Comparison of ENCODE assay signal across 16 cellular contexts in genomic region chr15:41282436-41282835, GRCh38. TPM values are rescaled to one million over a fixed set of nuclear protein-coding genes. Genes with fewer than 3 reads are reported as not detected.
DNase-seq lines count a peak whose midpoint lies in the region; ATAC-seq and TF ChIP-seq lines count a peak whose summit lies in the region.
"Not testable (repeated sequence)": the region's sequence is repeated elsewhere in the genome, so short reads cannot be mapped to it uniquely, and the experiment has no call there.
"Had no signal": no experiment of that assay in that cellular context is flagged by ENCODE, and none has a peak within 500 bp of the region (broad histone marks: within the 10 kb centered on the region; RNA-seq: fewer than 3 reads in every experiment).

No MANE protein-coding gene starts in this region.

- TF ChIP-seq CTCF in Calu3 (IDR thresholded peaks at IDR 0.05; ENCODE audit: unreplicated experiment); OCI-LY7 (conservative IDR thresholded peaks at IDR 0.05; ENCODE audit: low read length); endodermal cell (conservative IDR thresholded peaks at IDR 0.05); psoas muscle (IDR thresholded peaks at IDR 0.05): not testable (repeated sequence)

- POLR2A ChIA-PET in OCI-LY7 (lab: Charles Lee) = interaction anchor here (0.6 to 1.3 kb wide), 2 partner anchors 50 to 119 kb away, joined by 3 to 5 read pairs; partner anchors contain the start of genes NUSAP1 and OIP5

- intact Hi-C loops in Calu3 (cut with micrococcal nuclease; ENCODE audit: unreplicated experiment); activated CD4-positive, alpha-beta T cell treated with anti-CD3 and anti-CD28 coated beads, Interleukin-2, amount 10 ng/mL, durations not matched to agents 24 days and 14 days (cut with micrococcal nuclease): not testable (repeated sequence)
- intact Hi-C loops in OCI-LY7 (cut with micrococcal nuclease; ENCODE audit: unreplicated experiment) (loop anchor here (5.0 kb wide), 1 partner anchor 50 kb away; the partner anchor contains the start of genes CHP1 and EXD1), psoas muscle (cut with DNase I) (loop anchor here in 1 of 2 donors (5.0 kb wide), 1 partner anchor 50 kb away; the partner anchor contains the start of genes CHP1 and EXD1)

- H4K20me1 ChIP-seq in OCI-LY7 (ENCODE audit: insufficient read depth, low read length) = peaks cover 12% of the 10 kb centered on the region; the same call in 1 of the 2 replicates

- H3K27ac Mint-ChIP-seq in Calu3 (ENCODE audit: unreplicated experiment) (peak overlapping the region; percentile 92), endodermal cell (peak overlapping the region; percentile 94), naive B cell (peak overlapping the region; percentile 89 to 99 (median 98))
- peak overlapping the region; percentile 98 for H3K27ac Mint-ChIP-seq in activated CD4-positive, alpha-beta T cell treated with anti-CD3 and anti-CD28 coated beads, Interleukin-2, amount 10 ng/mL, durations not matched to agents 24 days and 14 days
- H3K27ac Mint-ChIP-seq in activated naive CD4-positive, alpha-beta T cell treated with anti-CD3 and anti-CD28 coated beads, Interleukin-2, amount 10 ng/mL, durations not matched to agents 7 days and 5 days = peak overlapping the region; percentile 99

- H3K4me3 Mint-ChIP-seq in Calu3 (ENCODE audit: low read depth, unreplicated experiment); activated naive CD4-positive, alpha-beta T cell treated with anti-CD3 and anti-CD28 coated beads, Interleukin-2, amount 10 ng/mL, durations not matched to agents 7 days and 5 days: not testable (repeated sequence)
- H3K4me3 Mint-ChIP-seq in activated CD4-positive, alpha-beta T cell treated with anti-CD3 and anti-CD28 coated beads, Interleukin-2, amount 10 ng/mL, durations not matched to agents 24 days and 14 days = peak overlapping the region; percentile 99
- H3K4me3 Mint-ChIP-seq in endodermal cell (peak overlapping the region; percentile 94), naive B cell (peak overlapping the region; percentile 88 to 99 (median 94))

- H2AFZ ChIP-seq in OCI-LY7 (ENCODE audit: low read length) = not testable (repeated sequence)

- H3K4me1 ChIP-seq in OCI-LY7 (ENCODE audit: insufficient read depth, low read length, poor library complexity, severe bottlenecking) = peaks cover 29% of the 10 kb centered on the region
- not testable (repeated sequence) for H3K4me1 ChIP-seq in endodermal cell (ENCODE audit: control insufficient read depth, insufficient read depth, low read length)
- peaks cover 17% of the 10 kb centered on the region for H3K4me1 ChIP-seq in psoas muscle

- not testable (repeated sequence) for H3K9me3 ChIP-seq in OCI-LY7 (ENCODE audit: low read length); psoas muscle
- H3K9me3 ChIP-seq in endodermal cell (ENCODE audit: control insufficient read depth, low read length) = peaks cover 12% of the 10 kb centered on the region

- not testable (repeated sequence) for H3K4me1 Mint-ChIP-seq in Calu3 (ENCODE audit: low read depth, unreplicated experiment); endodermal cell
- peaks cover 35% of the 10 kb centered on the region for H3K4me1 Mint-ChIP-seq in activated CD4-positive, alpha-beta T cell treated with anti-CD3 and anti-CD28 coated beads, Interleukin-2, amount 10 ng/mL, durations not matched to agents 24 days and 14 days
- peaks cover 38% of the 10 kb centered on the region for H3K4me1 Mint-ChIP-seq in activated naive CD4-positive, alpha-beta T cell treated with anti-CD3 and anti-CD28 coated beads, Interleukin-2, amount 10 ng/mL, durations not matched to agents 7 days and 5 days
- peaks cover 25 to 47% (median 29%) of the 10 kb centered on the region in 3 donors for H3K4me1 Mint-ChIP-seq in naive B cell

- 0 out of 2 replicates have a peak overlapping the region, but pooled peaks have one; percentile 65 for H3K4me2 ChIP-seq in OCI-LY7 (ENCODE audit: low read length)

- WGBS in endodermal cell (ENCODE audit: insufficient coverage in 1 of 2, insufficient read length in 1 of 2), 2 experiments = 96 to 97% methylated on average over 7 to 10 of the region's 10 CpGs
- WGBS in psoas muscle, 3 donors = 88 to 98% (median 92%) methylated on average over 10 of the region's 10 CpGs

- not testable (repeated sequence) for H3K4me3 ChIP-seq in OCI-LY7 (ENCODE audit: low read depth, low read length, poor library complexity, severe bottlenecking); endodermal cell (ENCODE audit: low read length); psoas muscle

- H3K36me3 ChIP-seq in OCI-LY7 (ENCODE audit: insufficient read depth, low read length) = peaks cover 47% of the 10 kb centered on the region
- peaks cover 43% of the 10 kb centered on the region for H3K36me3 ChIP-seq in endodermal cell (ENCODE audit: control insufficient read depth, insufficient read depth, low read length)
- peaks cover 0 to 61% of the 10 kb centered on the region in 2 donors for H3K36me3 ChIP-seq in psoas muscle (ENCODE audit: insufficient read depth in 1 of 2, low read depth in 1 of 2)

- ATAC-seq in naive B cell (ENCODE audit: low read depth in 2 of 2); psoas muscle: not testable (repeated sequence)

- not testable (repeated sequence) for H3K9me2 ChIP-seq in OCI-LY7 (ENCODE audit: insufficient read depth, low read length)

- H3K27me3 ChIP-seq in endodermal cell (ENCODE audit: control insufficient read depth, insufficient read depth, low read length, poor library complexity, severe bottlenecking); psoas muscle (ENCODE audit: insufficient read depth in 3 of 3, low read length in 2 of 3): not testable (repeated sequence)

- not testable (repeated sequence) for H3K9ac ChIP-seq in endodermal cell (ENCODE audit: extremely low read depth, low read length, poor library complexity, severe bottlenecking)

- BruUV-seq in Calu3 (replicated peaks; lab: Mats Ljungman, UMichigan); OCI-LY7 (replicated peaks; lab: Mats Ljungman, UMichigan): not testable (repeated sequence)

- CTCF ChIA-PET in Calu3 (lab: Charles Lee); OCI-LY7 (lab: Charles Lee; ENCODE audit: unreplicated experiment); activated naive CD4-positive, alpha-beta T cell treated with anti-CD3 and anti-CD28 coated beads, Interleukin-2, amount 10 ng/mL, durations not matched to agents 7 days and 5 days (lab: Charles Lee): not testable (repeated sequence)

- not testable (repeated sequence) for H3K27me3 Mint-ChIP-seq in Calu3 (ENCODE audit: unreplicated experiment); activated CD4-positive, alpha-beta T cell treated with anti-CD3 and anti-CD28 coated beads, Interleukin-2, amount 10 ng/mL, durations not matched to agents 24 days and 14 days; activated naive CD4-positive, alpha-beta T cell treated with anti-CD3 and anti-CD28 coated beads, Interleukin-2, amount 10 ng/mL, durations not matched to agents 7 days and 5 days; endodermal cell (ENCODE audit: insufficient read depth); naive B cell

- not testable (repeated sequence) for DNase-seq in Calu3; OCI-LY7 (ENCODE audit: low spot score); activated CD4-positive, alpha-beta T cell treated with anti-CD3 and anti-CD28 coated beads, Interleukin-2, amount 10 ng/mL, durations not matched to agents 24 days and 14 days; activated naive CD4-positive, alpha-beta T cell treated with anti-CD3 and anti-CD28 coated beads, Interleukin-2, amount 10 ng/mL, durations not matched to agents 7 days and 5 days; endodermal cell; naive B cell; psoas muscle

- peaks cover 35% of the 10 kb centered on the region for H3K79me2 ChIP-seq in OCI-LY7 (ENCODE audit: insufficient read depth, low read depth, low read length)

- peak overlapping the region; percentile 93 for H3K27ac ChIP-seq in OCI-LY7 (ENCODE audit: low read depth, low read length, poor library complexity, severe bottlenecking)
- not testable (repeated sequence) for H3K27ac ChIP-seq in endodermal cell (ENCODE audit: low read depth, low read length)
- H3K27ac ChIP-seq in psoas muscle = peak overlapping the region; percentile 95

- H3K36me3 Mint-ChIP-seq in Calu3 (ENCODE audit: insufficient read depth, unreplicated experiment) (peaks cover 51% of the 10 kb centered on the region), endodermal cell (ENCODE audit: low read depth) (peaks cover 41% of the 10 kb centered on the region), naive B cell (peaks cover 0 to 10% of the 10 kb centered on the region in 2 donors)
- peaks cover 53% of the 10 kb centered on the region for H3K36me3 Mint-ChIP-seq in activated CD4-positive, alpha-beta T cell treated with anti-CD3 and anti-CD28 coated beads, Interleukin-2, amount 10 ng/mL, durations not matched to agents 24 days and 14 days (ENCODE audit: low read depth)
- peaks cover 46% of the 10 kb centered on the region for H3K36me3 Mint-ChIP-seq in activated naive CD4-positive, alpha-beta T cell treated with anti-CD3 and anti-CD28 coated beads, Interleukin-2, amount 10 ng/mL, durations not matched to agents 7 days and 5 days

- not testable (repeated sequence) for H3K9me3 Mint-ChIP-seq in Calu3 (ENCODE audit: low read depth, unreplicated experiment); activated CD4-positive, alpha-beta T cell treated with anti-CD3 and anti-CD28 coated beads, Interleukin-2, amount 10 ng/mL, durations not matched to agents 24 days and 14 days; activated naive CD4-positive, alpha-beta T cell treated with anti-CD3 and anti-CD28 coated beads, Interleukin-2, amount 10 ng/mL, durations not matched to agents 7 days and 5 days; endodermal cell; naive B cell

RNA-seq across cellular contexts. Expression of gene OIP5, which starts 50.0 kb away (rescaled TPM):
- total RNA-seq in Calu3 (2022) (8.0 and 8.5 TPM in 2 replicates), OCI-LY7 (2022) (28.4 and 29.9 TPM in 2 replicates), endodermal cell (10 to 100 TPM; 18.9 to 22.9 TPM), psoas muscle (1 to 10 TPM in 3 of 4 donors, under 1 TPM in 1; 0.89 to 5.4 (median 2.5) TPM)
- 29.4 and 42.5 TPM in 2 replicates for total RNA-seq in OCI-LY7 (2014; rRNA removed; shearing (Covaris generic))
- 15.8 and 21.0 TPM in 2 replicates for total RNA-seq in activated CD4-positive, alpha-beta T cell treated with anti-CD3 and anti-CD28 coated beads, Interleukin-2, amount 10 ng/mL, durations not matched to agents 24 days and 14 days
- 36.1 TPM for polyA plus RNA-seq in endodermal cell (2013, experiment 1 of 2)
- 38.6 TPM for polyA plus RNA-seq in endodermal cell (2013, experiment 2 of 2)
- polyA plus RNA-seq in naive B cell (ENCODE audit: low read depth in 6 of 6) (1 to 10 TPM in 4 of 6 donors, under 1 TPM in 1, not detected in 1; 0.96 to 2.2 (median 1.5) TPM), psoas muscle (1 to 10 TPM in 2 of 3 donors, under 1 TPM in 1; 0.31 to 2.4 (median 1.8) TPM)

RNA-seq across cellular contexts. Expression of gene NUSAP1, which starts 50.2 kb away (rescaled TPM):
- total RNA-seq in Calu3 (2022) (70.9 and 88.0 TPM in 2 replicates), OCI-LY7 (2022) (293 and 317 TPM in 2 replicates), endodermal cell (100 to 1,000 TPM; 118 to 185 TPM), psoas muscle (1 to 10 TPM; 2.1 to 4.6 (median 2.9) TPM)
- 411 and 470 TPM in 2 replicates for total RNA-seq in OCI-LY7 (2014; rRNA removed; shearing (Covaris generic))
- 115 and 116 TPM in 2 replicates for total RNA-seq in activated CD4-positive, alpha-beta T cell treated with anti-CD3 and anti-CD28 coated beads, Interleukin-2, amount 10 ng/mL, durations not matched to agents 24 days and 14 days
- 161 TPM for polyA plus RNA-seq in endodermal cell (2013, experiment 1 of 2)
- 159 TPM for polyA plus RNA-seq in endodermal cell (2013, experiment 2 of 2)
- polyA plus RNA-seq in naive B cell (ENCODE audit: low read depth in 6 of 6) (1 to 10 TPM in 5 of 6 donors, under 1 TPM in 1; 0.59 to 7.9 (median 6.4) TPM), psoas muscle (1 to 10 TPM; 1.0 to 5.6 (median 1.6) TPM)

RNA-seq across cellular contexts. Expression of gene CHP1, which starts 51.4 kb away (rescaled TPM):
- total RNA-seq in Calu3 (2022) (67.1 and 67.7 TPM in 2 replicates), OCI-LY7 (2022) (52.4 and 52.6 TPM in 2 replicates), endodermal cell (10 to 100 TPM; 85.0 to 86.1 TPM), psoas muscle (100 to 1,000 TPM; 103 to 194 (median 137) TPM)
- total RNA-seq in OCI-LY7 (2014; rRNA removed; shearing (Covaris generic)) = 19.4 and 32.4 TPM in 2 replicates
- 47.4 and 47.8 TPM in 2 replicates for total RNA-seq in activated CD4-positive, alpha-beta T cell treated with anti-CD3 and anti-CD28 coated beads, Interleukin-2, amount 10 ng/mL, durations not matched to agents 24 days and 14 days
- polyA plus RNA-seq in endodermal cell (2013, experiment 1 of 2) = 61.8 TPM
- 55.3 TPM for polyA plus RNA-seq in endodermal cell (2013, experiment 2 of 2)
- polyA plus RNA-seq in naive B cell (ENCODE audit: low read depth in 6 of 6) (10 to 100 TPM in 5 of 6 donors, 1 to 10 TPM in 1; 8.9 to 27.0 (median 14.7) TPM), psoas muscle (10 to 100 TPM; 53.6 to 92.1 (median 63.7) TPM)

RNA-seq across cellular contexts. Expression of gene EXD1, which starts 51.9 kb away (rescaled TPM):
- not detected in 2 replicates for total RNA-seq in Calu3 (2022)
- total RNA-seq in OCI-LY7 (2014; rRNA removed; shearing (Covaris generic)) = not detected in 2 replicates
- not detected in 2 replicates for total RNA-seq in OCI-LY7 (2022)
- total RNA-seq in activated CD4-positive, alpha-beta T cell treated with anti-CD3 and anti-CD28 coated beads, Interleukin-2, amount 10 ng/mL, durations not matched to agents 24 days and 14 days = not detected in 2 replicates
- under 1 TPM in 1 of 2 donors, not detected in 1; 0.26 TPM for total RNA-seq in endodermal cell
- polyA plus RNA-seq in endodermal cell (2013, experiment 1 of 2) = not detected
- 0.12 TPM for polyA plus RNA-seq in endodermal cell (2013, experiment 2 of 2)
- not detected for polyA plus RNA-seq in naive B cell (ENCODE audit: low read depth in 6 of 6)
- not detected for total RNA-seq in psoas muscle
- under 1 TPM in 1 of 3 donors, not detected in 2; 0.43 TPM for polyA plus RNA-seq in psoas muscle
- total RNA-seq: aorta; Daoy; dermis microvascular lymphatic vessel endothelial cell; GM12878; M059J; pancreas; right cardiac atrium; RPMI7951; T-helper 2 cell treated with Interferon-gamma antibody and Interleukin-4, amounts not matched to agents 100 ng/mL and 5 ng/mL, for 36 hours had no signal
- polyA plus RNA-seq: aorta, pancreas, right cardiac atrium had no signal

Comparison
In these comparisons a context has a peak if more than half of its experiments do, and no peak if none do; other contexts are left out.
1. RNA of gene NUSAP1, which starts 50.2 kb away (total RNA-seq): 293 to 470 TPM in OCI-LY7, 118 to 185 TPM in endodermal cell, 115 to 116 TPM in activated CD4-positive, alpha-beta T cell treated with anti-CD3 and anti-CD28 coated beads, Interleukin-2, amount 10 ng/mL, durations not matched to agents 24 days and 14 days and 70.9 to 88.0 TPM in Calu3; 2.1 to 4.6 TPM in psoas muscle; every median in the first group is over 10 times any median in the second.
2. Peak in every context shown above with its lines, with median percentiles within 50 percentile points of each other: H3K27ac Mint-ChIP-seq.